In the genomic region with DNA sequence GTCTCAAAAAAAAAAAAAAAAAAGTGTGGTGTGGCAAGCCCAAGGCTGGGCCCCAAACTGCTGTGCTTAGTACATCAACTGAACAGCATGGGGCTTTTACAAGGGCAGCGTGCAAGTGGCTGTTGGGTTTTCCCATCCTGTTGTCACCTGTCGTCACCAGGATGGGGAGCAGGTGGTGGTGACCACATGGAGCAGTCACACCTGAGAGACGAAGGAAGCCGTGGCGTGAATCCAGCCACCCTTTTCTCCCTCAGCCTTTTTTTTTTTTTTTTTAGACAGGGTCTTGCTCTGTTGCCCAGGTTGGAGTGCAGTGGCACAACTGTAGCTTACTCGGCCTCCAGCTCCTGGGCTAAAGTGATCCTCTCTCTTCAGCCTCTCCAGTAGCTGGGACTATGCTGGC, we compare ENCODE assay signal across 17 cellular contexts.
"Had no signal": no experiment of that assay in that cellular context is flagged by ENCODE, and none has a peak within 500 bp of the region (broad histone marks: within the 10 kb centered on the region; RNA-seq: fewer than 3 reads in every experiment).

No MANE protein-coding gene starts in this region.

- H3K27me3 ChIP-seq: breast epithelium, esophagus squamous epithelium, neural progenitor cell, pancreas, stomach had no signal

- H3K27ac ChIP-seq: esophagus squamous epithelium, lower lobe of right lung, neural progenitor cell, pancreas, thoracic aorta, WERI-Rb-1 had no signal

- H3K9me3 ChIP-seq: breast epithelium, esophagus squamous epithelium, lower lobe of right lung, pancreas, stomach, thoracic aorta had no signal

- ATAC-seq: activated CD4-positive, alpha-beta T cell treated with anti-CD3 and anti-CD28 coated beads for 36 hours; activated T-cell treated with anti-CD3 and anti-CD28 coated beads, Interleukin-2, amount 50 U/mL, for 72 hours; lower lobe of right lung; pancreas had no signal

- H3K4me3 ChIP-seq: breast epithelium, esophagus squamous epithelium, lower lobe of right lung, neural progenitor cell, pancreas, stomach, thoracic aorta had no signal

- H3K36me3 ChIP-seq: breast epithelium, neural progenitor cell, pancreas had no signal

- DNase-seq: activated CD4-positive, alpha-beta memory T cell treated with anti-CD3 and anti-CD28 coated beads, Interleukin-2, amount 10 ng/mL, durations not matched to agents 7 days and 5 days; activated CD4-positive, alpha-beta T cell treated with anti-CD3 and anti-CD28 coated beads for 36 hours; activated gamma-delta T cell treated with Interleukin-2 at 50 U/mL for 16 hours; activated naive CD8-positive, alpha-beta T cell treated with anti-CD3 and anti-CD28 coated beads for 36 hours; activated T-cell treated with anti-CD3 and anti-CD28 coated beads, Interleukin-2, amount 50 U/mL, for 72 hours; esophagus squamous epithelium; foreskin fibroblast; glutamatergic neuron; lower lobe of right lung; midbrain; pancreas; stimulated activated CD4-positive, alpha-beta T cell treated with anti-CD3 and anti-CD28 coated beads, Interleukin-15, amount 100 ng/mL, for 24 hours; stomach; WERI-Rb-1 had no signal
